Comparison of ENCODE assay signal across 1 cellular context in genomic region chr16:2767891-2768290, GRCh38.
TF ChIP-seq lines count a peak whose summit lies in the region.

No MANE protein-coding gene starts in this region.

TF ChIP-seq in HEK293, 187 proteins besides CTCF, POLR2A, EP300 and RAD21 (continued from another document):
- TF ChIP-seq, protein P1, sequence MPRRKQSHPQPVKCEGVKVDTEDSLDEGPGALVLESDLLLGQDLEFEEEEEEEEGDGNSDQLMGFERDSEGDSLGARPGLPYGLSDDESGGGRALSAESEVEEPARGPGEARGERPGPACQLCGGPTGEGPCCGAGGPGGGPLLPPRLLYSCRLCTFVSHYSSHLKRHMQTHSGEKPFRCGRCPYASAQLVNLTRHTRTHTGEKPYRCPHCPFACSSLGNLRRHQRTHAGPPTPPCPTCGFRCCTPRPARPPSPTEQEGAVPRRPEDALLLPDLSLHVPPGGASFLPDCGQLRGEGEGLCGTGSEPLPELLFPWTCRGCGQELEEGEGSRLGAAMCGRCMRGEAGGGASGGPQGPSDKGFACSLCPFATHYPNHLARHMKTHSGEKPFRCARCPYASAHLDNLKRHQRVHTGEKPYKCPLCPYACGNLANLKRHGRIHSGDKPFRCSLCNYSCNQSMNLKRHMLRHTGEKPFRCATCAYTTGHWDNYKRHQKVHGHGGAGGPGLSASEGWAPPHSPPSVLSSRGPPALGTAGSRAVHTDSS (tag by site-specific recombination; IDR thresholded peaks at IDR 0.05), result peak; percentile 84
- TF ChIP-seq ZNF112 (tag by site-specific recombination; IDR thresholded peaks at IDR 0.05) (no peak), ZNF366 (tag by site-specific recombination; conservative IDR thresholded peaks at IDR 0.05) (no peak)
